16 cellular contexts compared by ENCODE assay signal in genomic region chr2:241809383-241810303, GRCh38. TPM values are rescaled to one million over a fixed set of nuclear protein-coding genes. Genes with fewer than 3 reads are reported as not detected.
A peak's percentile ranks its signal among the peaks of the same experiment; 100 is the strongest.
DNase-seq lines count a peak whose midpoint lies in the region; ATAC-seq, FAIRE-seq and TF ChIP-seq lines count a peak whose summit lies in the region.
"Had no signal": no experiment of that assay in that cellular context is flagged by ENCODE, and none has a peak within 500 bp of the region (broad histone marks: within the 10 kb centered on the region; RNA-seq: fewer than 3 reads in every experiment).

No MANE protein-coding gene starts in this region.

- H3K9me3 ChIP-seq in kidney (ENCODE audit: control insufficient read depth in 1 of 2, low read length in 2 of 2) (no peaks in the 10 kb centered on the region), thyroid gland (no peaks in the 10 kb centered on the region)
- H3K9me3 ChIP-seq: upper lobe of left lung had no signal

- H3K9ac ChIP-seq in kidney (ENCODE audit: low read length in 2 of 2), result no peak overlapping the region

- H3K4me3 Mint-ChIP-seq in chondrocyte (ENCODE audit: unreplicated experiment), result no peak overlapping the region

- no peaks in the 10 kb centered on the region for H3K36me3 Mint-ChIP-seq in chondrocyte (ENCODE audit: low read depth)

- H3K27me3 ChIP-seq in thyroid gland (no peaks in the 10 kb centered on the region), brain microvascular endothelial cell (replicated peaks) (no peaks in the 10 kb centered on the region)

- H3K4me3 ChIP-seq in kidney (ENCODE audit: low read length in 2 of 2) (no peak overlapping the region), thyroid gland (replicated peaks in 1 of 3) (no peak overlapping the region), brain microvascular endothelial cell (ENCODE audit: low read depth, low read length) (no peak overlapping the region)
- H3K4me3 ChIP-seq: upper lobe of left lung had no signal

- H3K4me1 Mint-ChIP-seq in chondrocyte (ENCODE audit: low read depth), result peaks cover 8% of the 10 kb centered on the region

- FAIRE-seq in kidney (lab: Jason Lieb, UNC), result no peak
- no peak for FAIRE-seq in RCC 7860 (lab: Jason Lieb, UNC)
- FAIRE-seq: G401.6, HTR-8/SVneo, keratinocyte had no signal

- H3K4me1 ChIP-seq in kidney (ENCODE audit: control insufficient read depth in 1 of 2, insufficient read depth in 1 of 2, low read depth in 1 of 2, low read length in 2 of 2) (peaks cover 2 to 8% of the 10 kb centered on the region in 2 donors), thyroid gland (peaks cover 23 to 30% of the 10 kb centered on the region in 2 donors)

- TF ChIP-seq CTCF in chondrocyte (IDR thresholded peaks at IDR 0.05) (no peak), kidney (IDR thresholded peaks at IDR 0.05; ENCODE audit: borderline replicate concordance, extremely low read depth, insufficient read depth) (no peak), thyroid gland (IDR thresholded peaks at IDR 0.05) (no peak), brain microvascular endothelial cell (IDR thresholded peaks at IDR 0.05; ENCODE audit: low read depth, low read length, missing control alignments) (no peak)

- intact Hi-C loops in kidney (cut with DNase I) (no loop called here), thyroid gland (cut with DNase I) (no loop called here)

- no peak for TF ChIP-seq POLR2A in thyroid gland (IDR thresholded peaks at IDR 0.05)

- no peaks in the 10 kb centered on the region for H3K27me3 Mint-ChIP-seq in chondrocyte (ENCODE audit: low read depth)

- in situ Hi-C loops in brain microvascular endothelial cell (cut with HindIII; ENCODE audit: low pct_ligation_motif_present, low sequenced_read_pairs), result no loop called here

- peak; percentile 28 for DNase-seq in activated CD4-positive, CD25-positive, alpha-beta regulatory T cell treated with anti-CD3 and anti-CD28 coated beads, Interleukin-2, amount 50 U/mL, for 72 hours
- peak; percentile 87 for DNase-seq in chondrocyte (ENCODE audit: low spot score)
- peak; percentile 65 for DNase-seq in kidney
- DNase-seq in thyroid gland, result no peak
- no peak for DNase-seq in brain microvascular endothelial cell
- DNase-seq in epidermal melanocyte (ENCODE audit: insufficient read length, low spot score), result no peak
- DNase-seq in RCC 7860 (ENCODE audit: low spot score), result no peak
- DNase-seq: 8988T; activated gamma-delta T cell treated with Interleukin-2 at 50 U/mL for 16 hours; stimulated activated CD4-positive, alpha-beta T cell treated with anti-CD3 and anti-CD28 coated beads, Interleukin-2, amount 100 ng/mL, for 48 hours had no signal

- no peaks in the 10 kb centered on the region for H3K9me3 Mint-ChIP-seq in chondrocyte (ENCODE audit: low read depth)

- H3K27ac ChIP-seq in kidney (ENCODE audit: low read depth in 2 of 2, low read length in 2 of 2) (peak overlapping the region in 1 of 2 donors; percentile 57), thyroid gland (peak overlapping the region; percentile 82 to 90 (median 83)), brain microvascular endothelial cell (no peak overlapping the region)
- H3K27ac ChIP-seq: upper lobe of left lung had no signal

- no peak for ATAC-seq in activated CD4-positive, CD25-positive, alpha-beta regulatory T cell treated with anti-CD3 and anti-CD28 coated beads, Interleukin-2, amount 50 U/mL, for 24 hours

- WGBS in thyroid gland, 2 donors, result 85% methylated on average over 20 to 29 of the region's 29 CpGs

- no peak overlapping the region for H3K27ac Mint-ChIP-seq in chondrocyte (ENCODE audit: unreplicated experiment)

- no peaks in the 10 kb centered on the region for H3K36me3 ChIP-seq in kidney (ENCODE audit: control insufficient read depth in 1 of 2, insufficient read depth in 2 of 2, low read length in 2 of 2)
- H3K36me3 ChIP-seq in thyroid gland, result no peaks in the 10 kb centered on the region
- no peaks in the 10 kb centered on the region for H3K36me3 ChIP-seq in brain microvascular endothelial cell (replicated peaks)
- H3K36me3 ChIP-seq: upper lobe of left lung had no signal

RNA-seq across cellular contexts. Expression of gene NEU4, which starts 0.7 kb away (rescaled TPM):
- 0.42 to 1.3 TPM (median 0.85 TPM) in 3 replicates for total RNA-seq in chondrocyte
- total RNA-seq in kidney, result 0.76 TPM
- 2.8 TPM for polyA plus RNA-seq in kidney (ENCODE audit: insufficient read depth, low read depth, low replicate concordance)
- total RNA-seq in thyroid gland, result 1 to 10 TPM in 2 of 4 donors, under 1 TPM in 1, not detected in 1; 0.78 to 5.7 (median 1.1) TPM
- total RNA-seq: pulmonary artery endothelial cell had no signal
- polyA plus RNA-seq: keratinocyte had no signal

RNA-seq across cellular contexts. Expression of gene GAL3ST2, which starts 33.0 kb away (rescaled TPM):
- total RNA-seq in chondrocyte (0.52 to 1.3 TPM in 2 of 3 replicates, not detected in the other), kidney (0.19 TPM), thyroid gland (not detected)
- 0.39 TPM for polyA plus RNA-seq in kidney (ENCODE audit: insufficient read depth, low read depth, low replicate concordance)
- total RNA-seq: pulmonary artery endothelial cell had no signal
- polyA plus RNA-seq: keratinocyte had no signal

RNA-seq across cellular contexts. Expression of gene PDCD1, which starts 49.1 kb away (rescaled TPM):
- total RNA-seq in chondrocyte (not detected in 3 replicates), kidney (1.6 TPM), thyroid gland (1 to 10 TPM in 2 of 4 donors, under 1 TPM in 2; 0.49 to 2.3 (median 1.1) TPM)
- polyA plus RNA-seq in kidney (ENCODE audit: insufficient read depth, low read depth, low replicate concordance), result 0.49 TPM
- total RNA-seq: pulmonary artery endothelial cell had no signal
- polyA plus RNA-seq: keratinocyte had no signal

RNA-seq across cellular contexts. Expression of gene RTP5, which starts 59.9 kb away (rescaled TPM):
- total RNA-seq in chondrocyte, result not detected in 3 replicates
- total RNA-seq in kidney, result 0.13 TPM
- not detected for polyA plus RNA-seq in kidney (ENCODE audit: insufficient read depth, low read depth, low replicate concordance)
- total RNA-seq in thyroid gland, result under 1 TPM in 1 of 4 donors, not detected in 3; 0.13 TPM
- total RNA-seq: pulmonary artery endothelial cell had no signal
- polyA plus RNA-seq: keratinocyte had no signal

Comparison
In these comparisons a context has a peak if more than half of its experiments do, and no peak if none do; other contexts are left out.
1. DNase-seq: peak in activated CD4-positive, CD25-positive, alpha-beta regulatory T cell treated with anti-CD3 and anti-CD28 coated beads, Interleukin-2, amount 50 U/mL, for 72 hours (single experiment), chondrocyte (single experiment) and kidney (single experiment); none in thyroid gland (0 of 2), brain microvascular endothelial cell (single experiment), epidermal melanocyte (single experiment) and RCC 7860 (single experiment).